In the genomic region with DNA sequence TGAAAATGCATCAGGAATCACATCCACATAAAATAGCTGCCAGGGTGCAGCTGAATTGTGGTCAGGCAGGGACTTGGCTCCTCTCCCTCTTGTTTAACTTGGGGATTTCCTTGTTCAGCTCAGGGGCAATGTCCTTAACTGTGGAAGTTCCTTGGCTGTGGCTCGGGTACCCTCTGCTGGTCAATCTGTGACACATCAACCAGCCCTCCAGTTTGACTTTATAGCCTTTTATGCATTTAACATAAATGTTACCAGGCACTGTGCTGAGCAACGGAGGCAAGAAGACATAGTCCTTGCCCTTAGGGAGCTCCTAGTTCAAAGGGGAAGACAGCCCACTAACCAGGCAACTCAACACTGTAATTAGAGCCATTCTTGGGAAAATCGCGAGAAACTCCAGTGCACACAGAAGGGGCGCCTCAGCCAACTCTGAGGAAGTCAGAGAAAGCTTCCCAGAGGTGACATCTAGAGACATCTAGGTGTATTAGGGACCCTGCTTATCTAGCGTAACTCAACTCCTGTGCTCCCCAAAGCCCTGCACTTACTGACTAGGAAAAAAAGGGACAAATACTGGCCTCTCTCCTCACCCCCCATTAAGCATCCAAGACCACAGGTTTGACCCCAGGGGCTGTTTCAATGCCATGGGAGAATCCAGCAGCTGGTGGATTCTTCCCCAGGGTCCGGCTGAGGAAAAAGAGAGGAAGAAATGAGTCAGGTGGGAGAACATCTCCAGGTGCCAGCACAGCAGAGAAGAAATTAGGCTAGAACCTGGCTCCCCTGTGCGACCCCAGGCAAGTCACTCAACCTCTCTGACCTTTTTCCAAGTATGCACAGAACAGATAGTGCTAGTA, we compare ENCODE assay signal across 8 cellular contexts. TPM values are rescaled to one million over a fixed set of nuclear protein-coding genes. Genes with fewer than 3 reads are reported as not detected.
A peak's percentile ranks its signal among the peaks of the same experiment; 100 is the strongest.
DNase-seq lines count a peak whose midpoint lies in the region; ATAC-seq and TF ChIP-seq lines count a peak whose summit lies in the region.

No MANE protein-coding gene starts in this region.

- H3K9me3 ChIP-seq in right lobe of liver = no peaks in the 10 kb centered on the region

- peak overlapping the region; percentile 78 to 95 for H3K27ac ChIP-seq in coronary artery
- H3K27ac ChIP-seq in right lobe of liver = peak overlapping the region; percentile 78 to 85 (median 85)

- TF ChIP-seq CTCF in AG09309 (IDR thresholded peaks at IDR 0.05; ENCODE audit: control insufficient read depth, insufficient read depth, low read depth, low read length, missing control alignments) (peak; percentile 90), coronary artery (IDR thresholded peaks at IDR 0.05) (peak; percentile 69), right lobe of liver (IDR thresholded peaks at IDR 0.05) (peak; percentile 76 to 87 (median 82))

- TF ChIP-seq POLR2A in right lobe of liver (IDR thresholded peaks at IDR 0.05) (no peak), GM18505 (IDR thresholded peaks at IDR 0.05; ENCODE audit: borderline replicate concordance, extremely low read depth, insufficient read depth, insufficient read length) (no peak)

- H3K4me1 ChIP-seq in right lobe of liver = peaks cover 0 to 26% (median 7%) of the 10 kb centered on the region in 4 donors

- ATAC-seq in right lobe of liver = peak in 1 of 4 donors; percentile 12
- no peak for ATAC-seq in GM18505 (IDR thresholded peaks at IDR 0.05; ENCODE audit: unreplicated experiment)

- DNase-seq in AG09309 (ENCODE audit: low read depth) (peak; percentile 86), H4 (ENCODE audit: low spot score) (peak; percentile 88), NCI-H510A treated with DMSO at 0.1 percent for 48 hours (lab: John Stamatoyannopoulos, UW) (peak; percentile 86), coronary artery (ENCODE audit: low spot score) (peak; percentile 83), right lobe of liver (peak; percentile 64 to 72 (median 72))
- DNase-seq in activated CD4-positive, alpha-beta T cell treated with anti-CD3 and anti-CD28 coated beads for 1 hour = peak; percentile 53
- peak in 2 of 3 donors; percentile 25 to 42 for DNase-seq in stimulated activated CD4-positive, alpha-beta T cell treated with anti-CD3 and anti-CD28 coated beads, TNF-alpha, amount 100 ng/mL, for 1 hour (ENCODE audit: low read depth in 3 of 3, low spot score in 1 of 3)

- no peaks in the 10 kb centered on the region for H3K36me3 ChIP-seq in right lobe of liver

- intact Hi-C loops in right lobe of liver (cut with DNase I) = loop anchor here (5.0 to 10.0 kb wide), 2 partner anchors 182 to 184 kb away; partner anchors contain the start of genes MOSMO (in 2 of the 2) and PDZD9 (in 1 of the 2)

- no peaks in the 10 kb centered on the region for H3K27me3 ChIP-seq in right lobe of liver

- H3K4me3 ChIP-seq in AG09309 (ENCODE audit: control insufficient read depth, low read depth, low read length) = no peak overlapping the region
- H3K4me3 ChIP-seq in coronary artery = peak overlapping the region; percentile 85
- H3K4me3 ChIP-seq in right lobe of liver = no peak overlapping the region

- 22% methylated on average over 6 of the region's 8 CpGs for WGBS in right lobe of liver (ENCODE audit: insufficient coverage, low coverage, low lambda C conversion rate, missing lambda C conversion rate)

RNA-seq across cellular contexts. Expression of gene EEF2K, which starts 17.3 kb away (rescaled TPM):
- total RNA-seq in H4 (2014; rRNA removed; shearing (Covaris generic)) = 9.2 and 11.1 TPM in 2 replicates
- 10 to 100 TPM in 5 of 6 experiments, 1 to 10 TPM in 1; 10.0 to 17.5 (median 11.5) TPM for total RNA-seq in right lobe of liver

RNA-seq across cellular contexts. Expression of gene SDR42E2, which starts 26.5 kb away (rescaled TPM):
- total RNA-seq in H4 (2014; rRNA removed; shearing (Covaris generic)) = not detected in 2 replicates
- not detected for total RNA-seq in right lobe of liver

Comparison
In these comparisons a context has a peak if more than half of its experiments do, and no peak if none do; other contexts are left out.
1. DNase-seq: peak in every context shown above with its lines; median percentile 88 in H4; 86 in AG09309; 86 in NCI-H510A treated with DMSO at 0.1 percent for 48 hours; 83 in coronary artery; 72 in right lobe of liver; 53 in activated CD4-positive, alpha-beta T cell treated with anti-CD3 and anti-CD28 coated beads for 1 hour; 34 in stimulated activated CD4-positive, alpha-beta T cell treated with anti-CD3 and anti-CD28 coated beads, TNF-alpha, amount 100 ng/mL, for 1 hour.